ENCODE assay signal across 8 cellular contexts in genomic region chr2:201116115-201116958, GRCh38. TPM values are rescaled to one million over a fixed set of nuclear protein-coding genes. Genes with fewer than 3 reads are reported as not detected.
DNase-seq lines count a peak whose midpoint lies in the region; ATAC-seq and TF ChIP-seq lines count a peak whose summit lies in the region.

CFLAR (plus strand) TSS chr2:201116164; CDS start chr2:201129866, 13,702 bp downstream.

- H3K27me3 Mint-ChIP-seq in effector memory CD8-positive, alpha-beta T cell, result no peaks in the 10 kb centered on the region

- peak within 1 kb of the TSS; percentile 56 for H3K56ac ChIP-seq in mesendoderm (ENCODE audit: low read length)

- DNase-seq in BE2C, result peak; percentile 67
- DNase-seq in GM19238 (ENCODE audit: insufficient read length, low spot score), result peak; percentile 56
- peak; percentile 67 for DNase-seq in NOMO-1 treated with DMSO at 0.1 percent for 48 hours (lab: John Stamatoyannopoulos, UW; ENCODE audit: unreplicated experiment)
- DNase-seq in activated CD8-positive, alpha-beta memory T cell treated with anti-CD3 and anti-CD28 coated beads for 4 hours (ENCODE audit: low read depth in 2 of 2), result peak; percentile 63 to 66
- DNase-seq in effector memory CD8-positive, alpha-beta T cell, result peak; percentile 80 to 81 (median 81)
- peak; percentile 22 for DNase-seq in mesendoderm
- peak; percentile 64 to 75 for DNase-seq in stimulated activated CD8-positive, alpha-beta memory T cell treated with anti-CD3 and anti-CD28 coated beads, Interleukin-15, amount 100 ng/mL, for 4 hours (ENCODE audit: low read depth in 2 of 2)

- H3K4me1 ChIP-seq in BE2C (peaks cover 4% of the 10 kb centered on the region), mesendoderm (ENCODE audit: control insufficient read depth, low read depth, low read length) (no peaks in the 10 kb centered on the region)

- no CpG with 5 or more reads among the region's 75 CpGs for WGBS in mesendoderm (ENCODE audit: extremely low coverage, insufficient coverage, low lambda C conversion rate)

- H4K8ac ChIP-seq in mesendoderm (ENCODE audit: low read depth, low read length), result peak within 1 kb of the TSS; percentile 89

- ATAC-seq in HG03439 (IDR thresholded peaks at IDR 0.05; ENCODE audit: unreplicated experiment), result peak; percentile 37
- peak; percentile 52 for ATAC-seq in effector memory CD8-positive, alpha-beta T cell (replicated peaks)

- TF ChIP-seq CTCF in BE2C (IDR thresholded peaks at IDR 0.05; ENCODE audit: low read depth, low read length), result no peak

- peak within 1 kb of the TSS; percentile 79 for H3K4ac ChIP-seq in mesendoderm (ENCODE audit: low read depth, low read length)

- no peak within 1 kb of the TSS for H4K5ac ChIP-seq in mesendoderm (ENCODE audit: low read length)

- H3K27ac ChIP-seq in mesendoderm (ENCODE audit: low read depth, low read length), result peak within 1 kb of the TSS; percentile 88

- H3K4me3 Mint-ChIP-seq in effector memory CD8-positive, alpha-beta T cell, result peak within 1 kb of the TSS; percentile 89 to 92

- peak within 1 kb of the TSS; percentile 96 for H2BK120ac ChIP-seq in mesendoderm (ENCODE audit: low read depth, low read length)

- no peaks in the 10 kb centered on the region for H3K79me1 ChIP-seq in mesendoderm (ENCODE audit: low read length)

- no peak within 1 kb of the TSS for H2AK5ac ChIP-seq in mesendoderm (ENCODE audit: low read length)

- H3K36me3 ChIP-seq in BE2C (no peaks in the 10 kb centered on the region), mesendoderm (ENCODE audit: control insufficient read depth, insufficient read depth, low read length) (no peaks in the 10 kb centered on the region)

- H3K27ac Mint-ChIP-seq in effector memory CD8-positive, alpha-beta T cell, result peak within 1 kb of the TSS; percentile 99 to 100

- peaks cover 70% of the 10 kb centered on the region for H3K36me3 Mint-ChIP-seq in effector memory CD8-positive, alpha-beta T cell (ENCODE audit: insufficient read depth)

- no peaks in the 10 kb centered on the region for H3K79me2 ChIP-seq in mesendoderm (ENCODE audit: control insufficient read depth, insufficient read depth, low read length)

- no peak within 1 kb of the TSS for H3K4me2 ChIP-seq in mesendoderm (ENCODE audit: low read length)

- H2BK5ac ChIP-seq in mesendoderm (ENCODE audit: low read length), result peak within 1 kb of the TSS; percentile 38

- H3K27me3 ChIP-seq in BE2C (no peaks in the 10 kb centered on the region), mesendoderm (ENCODE audit: insufficient read depth, low read length, poor library complexity) (no peaks in the 10 kb centered on the region)

- peaks cover 31 to 39% of the 10 kb centered on the region in 2 donors for H3K4me1 Mint-ChIP-seq in effector memory CD8-positive, alpha-beta T cell (ENCODE audit: low read depth in 2 of 2)

- H3K9me3 Mint-ChIP-seq in effector memory CD8-positive, alpha-beta T cell, result no peaks in the 10 kb centered on the region

- no peak within 1 kb of the TSS for H2BK15ac ChIP-seq in mesendoderm (replicated peaks; ENCODE audit: low read depth)

- H3K9me3 ChIP-seq in BE2C, result no peaks in the 10 kb centered on the region

- peak within 1 kb of the TSS; percentile 78 for H3K18ac ChIP-seq in mesendoderm (ENCODE audit: low read length)

- H3K23ac ChIP-seq in mesendoderm (ENCODE audit: low read length), result no peak within 1 kb of the TSS

- peak within 1 kb of the TSS; percentile 89 for H3K4me3 ChIP-seq in BE2C (ENCODE audit: low read depth, low read length)
- no peak within 1 kb of the TSS for H3K4me3 ChIP-seq in mesendoderm (ENCODE audit: low read length)

- H3K9ac ChIP-seq in mesendoderm (ENCODE audit: low read length), result peak within 1 kb of the TSS; percentile 28

RNA-seq across cellular contexts. Expression of gene CFLAR, which starts in this region (rescaled TPM):
- polyA plus RNA-seq in BE2C (2012; ENCODE audit: insufficient read depth, insufficient read length, low read depth), result 11.6 TPM
- polyA plus RNA-seq in mesendoderm (2013, experiment 1 of 2), result 5.4 TPM
- 5.5 TPM for polyA plus RNA-seq in mesendoderm (2013, experiment 2 of 2)

Comparison
In these comparisons a context has a peak if more than half of its experiments do, and no peak if none do; other contexts are left out.
1. DNase-seq: peak in every context shown above with its lines; median percentile 81 in effector memory CD8-positive, alpha-beta T cell; 70 in stimulated activated CD8-positive, alpha-beta memory T cell treated with anti-CD3 and anti-CD28 coated beads, Interleukin-15, amount 100 ng/mL, for 4 hours; 67 in BE2C; 67 in NOMO-1 treated with DMSO at 0.1 percent for 48 hours; 64 in activated CD8-positive, alpha-beta memory T cell treated with anti-CD3 and anti-CD28 coated beads for 4 hours; 56 in GM19238; 22 in mesendoderm.